In genomic region chr21:20999567-21000169, GRCh38 we compare ENCODE assay signal across 8 cellular contexts. TPM values are rescaled to one million over a fixed set of nuclear protein-coding genes. Genes with fewer than 3 reads are reported as not detected.
DNase-seq lines count a peak whose midpoint lies in the region; ATAC-seq and TF ChIP-seq lines count a peak whose summit lies in the region.

No MANE protein-coding gene starts in this region.

- in situ Hi-C loops in gastrocnemius medialis (cut with MboI; ENCODE audit: low sequenced_read_pairs in 4 of 4), result loop anchor here in 2 of 4 donors (25.0 kb wide), 2 partner anchors 1788 to 1813 kb away; no protein-coding TSS in a partner anchor

- TF ChIP-seq POLR2A in gastrocnemius medialis (IDR thresholded peaks at IDR 0.05), result no peak

- WGBS in right cardiac atrium, result 11% methylated on average over 4 of the region's 4 CpGs

- H3K27me3 ChIP-seq in right cardiac atrium (ENCODE audit: control insufficient read depth, insufficient read depth) (no peaks in the 10 kb centered on the region), gastrocnemius medialis (peaks cover 13 to 18% (median 15%) of the 10 kb centered on the region in 3 donors)

- H3K4me3 ChIP-seq in right cardiac atrium (ENCODE audit: low read length), result no peak overlapping the region
- H3K4me3 ChIP-seq in gastrocnemius medialis, result no peak overlapping the region

- TF ChIP-seq CTCF in gastrocnemius medialis (IDR thresholded peaks at IDR 0.05 in 4 of 5, conservative IDR thresholded peaks at IDR 0.05 in 1 of 5), result peak in 4 of 5 experiments; percentile 43 to 50 (median 44)

- DNase-seq in EH (ENCODE audit: low read depth) (peak; percentile 36), NOMO-1 treated with DMSO at 0.1 percent for 48 hours (lab: John Stamatoyannopoulos, UW; ENCODE audit: unreplicated experiment) (peak; percentile 76), amygdala (lab: John Stamatoyannopoulos, UW) (peak in 44 of 56 donors; percentile 6 to 81 (median 29)), right cardiac atrium (peak in 2 of 3 donors; percentile 15 to 42), gastrocnemius medialis (no peak)

- H3K4me1 ChIP-seq in right cardiac atrium (ENCODE audit: control insufficient read depth, insufficient read depth, low read length) (no peaks in the 10 kb centered on the region), gastrocnemius medialis (peaks cover 6 to 7% of the 10 kb centered on the region in 2 donors)

- intact Hi-C loops in right cardiac atrium (cut with DNase I) (loop anchor here in 1 of 4 donors (10.0 kb wide), 1 partner anchor 1795 kb away; no protein-coding TSS in a partner anchor), gastrocnemius medialis (cut with DNase I; ENCODE audit: low total_unique reads) (no loop called here)

- ATAC-seq in HG02840 (IDR thresholded peaks at IDR 0.05; ENCODE audit: low FRiP score, unreplicated experiment) (peak; percentile 44), right cardiac atrium (peak; percentile 37 to 55), gastrocnemius medialis (peak in 1 of 2 donors; percentile 54), GM18868 (IDR thresholded peaks at IDR 0.05; ENCODE audit: unreplicated experiment) (no peak), GM19467 (IDR thresholded peaks at IDR 0.05; ENCODE audit: unreplicated experiment) (no peak)

- no peaks in the 10 kb centered on the region for H3K36me3 ChIP-seq in gastrocnemius medialis

- H3K27ac ChIP-seq in right cardiac atrium (ENCODE audit: low read length) (no peak overlapping the region), gastrocnemius medialis (no peak overlapping the region)

- no peaks in the 10 kb centered on the region for H3K9me3 ChIP-seq in right cardiac atrium (ENCODE audit: control insufficient read depth, low read length)
- no peaks in the 10 kb centered on the region for H3K9me3 ChIP-seq in gastrocnemius medialis

RNA-seq across cellular contexts. Expression of gene NCAM2, which starts 1.5 kb away (rescaled TPM):
- total RNA-seq in right cardiac atrium (1 to 10 TPM; 8.2 to 9.7 (median 8.2) TPM), gastrocnemius medialis (1 to 10 TPM in 1 of 4 donors, under 1 TPM in 3; 0.07 to 1.9 (median 0.65) TPM)
- 0.97 TPM for polyA plus RNA-seq in right cardiac atrium

Comparison
In these comparisons a context has a peak if more than half of its experiments do, and no peak if none do; other contexts are left out.
1. DNase-seq: peak in EH (single experiment), NOMO-1 treated with DMSO at 0.1 percent for 48 hours (single experiment), amygdala (44 of 56) and right cardiac atrium (2 of 3); none in gastrocnemius medialis (0 of 2).
2. ATAC-seq: peak in HG02840 (single experiment) and right cardiac atrium (2 of 2); none in GM18868 (single experiment) and GM19467 (single experiment).